ENCODE assay signal across 13 cellular contexts in genomic region chr1:157234705-157235273, GRCh38.
"Had no signal": no experiment of that assay in that cellular context is flagged by ENCODE, and none has a peak within 500 bp of the region (broad histone marks: within the 10 kb centered on the region; RNA-seq: fewer than 3 reads in every experiment).

No MANE protein-coding gene starts in this region.

- H3K27me3 ChIP-seq: breast epithelium, right atrium auricular region, upper lobe of left lung had no signal

- H3K36me3 ChIP-seq: breast epithelium, prostate gland, right atrium auricular region, upper lobe of left lung had no signal

- H3K36me3 Mint-ChIP-seq: activated naive CD4-positive, alpha-beta T cell treated with anti-CD3 and anti-CD28 coated beads, Interleukin-2, amount 50 U/mL, for 24 hours had no signal

- H3K4me3 ChIP-seq: breast epithelium, coronary artery, prostate gland, right atrium auricular region, upper lobe of left lung had no signal

- ATAC-seq: activated CD4-positive, alpha-beta T cell treated with anti-CD3 and anti-CD28 coated beads for 36 hours had no signal

- H3K4me1 Mint-ChIP-seq: activated CD4-positive, alpha-beta T cell treated with anti-CD3 and anti-CD28 coated beads for 36 hours; activated naive CD4-positive, alpha-beta T cell treated with anti-CD3 and anti-CD28 coated beads, Interleukin-2, amount 50 U/mL, for 24 hours had no signal

- H3K4me3 Mint-ChIP-seq: activated CD4-positive, alpha-beta T cell treated with anti-CD3 and anti-CD28 coated beads for 36 hours; activated naive CD4-positive, alpha-beta T cell treated with anti-CD3 and anti-CD28 coated beads, Interleukin-2, amount 50 U/mL, for 24 hours; neural crest cell; stimulated activated naive CD8-positive, alpha-beta T cell treated with anti-CD3 and anti-CD28 coated beads, Interleukin-15, Interleukin-2, amounts not matched to agents 100 ng/mL and 50 ng/mL, for 24 hours; T-helper 1 cell treated with Interleukin-12 subunit alpha and Interleukin-12 subunit beta and Interleukin-4 antibody, amounts not matched to agents 30 μg/mL and 1 μg/mL, for 36 hours had no signal

- H3K27ac ChIP-seq: breast epithelium, coronary artery, prostate gland, right atrium auricular region had no signal

- DNase-seq: activated CD4-positive, alpha-beta T cell treated with anti-CD3 and anti-CD28 coated beads for 36 hours; activated CD4-positive, alpha-beta T cell treated with anti-CD3 and anti-CD28 coated beads, Interleukin-2, amount 50 U/mL, for 48 hours; activated gamma-delta T cell; hippocampal formation; upper lobe of left lung had no signal

- H3K9me3 Mint-ChIP-seq: activated naive CD4-positive, alpha-beta T cell treated with anti-CD3 and anti-CD28 coated beads, Interleukin-2, amount 50 U/mL, for 24 hours; neural crest cell; stimulated activated naive CD8-positive, alpha-beta T cell treated with anti-CD3 and anti-CD28 coated beads, Interleukin-15, Interleukin-2, amounts not matched to agents 100 ng/mL and 50 ng/mL, for 24 hours; T-helper 1 cell treated with Interleukin-12 subunit alpha and Interleukin-12 subunit beta and Interleukin-4 antibody, amounts not matched to agents 30 μg/mL and 1 μg/mL, for 36 hours had no signal

- H3K9me3 ChIP-seq: breast epithelium, prostate gland, right atrium auricular region, upper lobe of left lung had no signal

- H3K4me1 ChIP-seq: breast epithelium, prostate gland, right atrium auricular region had no signal

- H3K27ac Mint-ChIP-seq: activated CD4-positive, alpha-beta T cell treated with anti-CD3 and anti-CD28 coated beads for 36 hours; activated naive CD4-positive, alpha-beta T cell treated with anti-CD3 and anti-CD28 coated beads, Interleukin-2, amount 50 U/mL, for 24 hours; stimulated activated naive CD8-positive, alpha-beta T cell treated with anti-CD3 and anti-CD28 coated beads, Interleukin-15, Interleukin-2, amounts not matched to agents 100 ng/mL and 50 ng/mL, for 24 hours; T-helper 1 cell treated with Interleukin-12 subunit alpha and Interleukin-12 subunit beta and Interleukin-4 antibody, amounts not matched to agents 30 μg/mL and 1 μg/mL, for 36 hours had no signal
